10 cellular contexts compared by ENCODE assay signal in the genomic region with DNA sequence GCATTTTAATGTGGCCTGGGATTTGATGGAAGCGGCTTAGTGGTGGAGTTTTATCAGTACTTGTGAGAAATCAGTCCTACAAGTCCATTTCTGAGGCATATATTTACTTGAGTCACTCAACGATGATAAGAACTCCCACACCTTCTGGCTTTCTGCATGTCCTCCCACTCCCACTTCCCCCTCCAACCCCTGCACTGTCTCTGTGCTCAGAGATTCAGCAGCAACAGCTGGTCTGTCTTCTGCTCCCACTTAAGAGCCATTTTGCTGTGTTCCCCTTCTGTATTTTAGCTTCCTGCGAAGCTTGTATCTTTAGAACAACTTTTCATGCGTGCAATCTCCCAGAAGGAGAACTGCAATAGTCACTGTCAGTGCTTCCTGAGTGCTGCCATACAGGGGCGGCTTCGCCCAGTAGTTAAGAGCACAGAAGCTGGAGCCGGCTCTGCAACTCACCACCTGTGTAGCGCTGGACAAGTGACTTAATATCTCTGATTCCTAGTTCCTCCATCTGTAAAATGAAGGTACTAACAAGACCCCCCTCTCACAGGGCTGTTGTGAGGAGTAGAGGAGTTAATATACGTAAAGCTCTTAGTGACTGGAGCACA.
DNase-seq lines count a peak whose midpoint lies in the region; ATAC-seq and TF ChIP-seq lines count a peak whose summit lies in the region.
"Had no signal": no experiment of that assay in that cellular context is flagged by ENCODE, and none has a peak within 500 bp of the region (broad histone marks: within the 10 kb centered on the region; RNA-seq: fewer than 3 reads in every experiment).

No MANE protein-coding gene starts in this region.

- H3K9me3 ChIP-seq in heart left ventricle (peaks cover 0 to 3% (median 0%) of the 10 kb centered on the region in 12 donors), thyroid gland (no peaks in the 10 kb centered on the region)

- TF ChIP-seq POLR2A in heart left ventricle (IDR thresholded peaks at IDR 0.05) (no peak), thyroid gland (IDR thresholded peaks at IDR 0.05) (no peak)

- H3K4me3 ChIP-seq in heart left ventricle = no peak overlapping the region
- H3K4me3 ChIP-seq in thyroid gland (replicated peaks in 1 of 3) = no peak overlapping the region

- TF ChIP-seq CTCF in heart left ventricle (IDR thresholded peaks at IDR 0.05) (no peak), thyroid gland (IDR thresholded peaks at IDR 0.05) (no peak)

- no peaks in the 10 kb centered on the region for H3K27me3 ChIP-seq in heart left ventricle
- H3K27me3 ChIP-seq in thyroid gland = no peaks in the 10 kb centered on the region

- no peak overlapping the region for H3K27ac ChIP-seq in heart left ventricle
- peak overlapping the region in 1 of 3 donors; percentile 9 for H3K27ac ChIP-seq in thyroid gland
- H3K27ac ChIP-seq: KMS-11 had no signal

- intact Hi-C loops in Right ventricle myocardium inferior (cut with DNase I) = no loop called here
- intact Hi-C loops in cardiac septum (cut with DNase I) = no loop called here
- intact Hi-C loops in heart left ventricle (cut with DNase I) = no loop called here
- intact Hi-C loops in thyroid gland (cut with DNase I) = no loop called here

- H3K4me1 ChIP-seq in heart left ventricle (peaks cover 0 to 14% (median 0%) of the 10 kb centered on the region in 12 donors), thyroid gland (peaks cover 8 to 10% of the 10 kb centered on the region in 2 donors)

- 54 to 60% (median 58%) methylated on average over 9 of the region's 9 CpGs for WGBS in heart left ventricle, 4 donors
- 39 to 51% methylated on average over 9 of the region's 9 CpGs for WGBS in thyroid gland, 2 donors

- no peaks in the 10 kb centered on the region for H3K36me3 ChIP-seq in heart left ventricle
- H3K36me3 ChIP-seq in thyroid gland = no peaks in the 10 kb centered on the region

- ATAC-seq in Right ventricle myocardium inferior (peak; percentile 62), heart left ventricle (peak in 3 of 4 donors; percentile 26 to 84 (median 27)), HG03175 (IDR thresholded peaks at IDR 0.05; ENCODE audit: unreplicated experiment) (no peak)

- DNase-seq in Right ventricle myocardium inferior (ENCODE audit: missing footprints) (no peak), cardiac septum (ENCODE audit: low spot score) (no peak), NOMO-1 treated with DMSO at 0.1 percent for 48 hours (lab: John Stamatoyannopoulos, UW; ENCODE audit: unreplicated experiment) (peak; percentile 65), heart left ventricle (no peak), thyroid gland (peak; percentile 60 to 65), AG20443 (ENCODE audit: low spot score) (no peak), NCI-H748 (lab: John Stamatoyannopoulos, UW; ENCODE audit: unreplicated experiment) (no peak)
- DNase-seq: left cardiac atrium had no signal

Comparison
In these comparisons a context has a peak if more than half of its experiments do, and no peak if none do; other contexts are left out.
1. DNase-seq: peak in NOMO-1 treated with DMSO at 0.1 percent for 48 hours (single experiment) and thyroid gland (2 of 2); none in Right ventricle myocardium inferior (single experiment), cardiac septum (single experiment), heart left ventricle (0 of 5), AG20443 (single experiment) and NCI-H748 (single experiment).